24 cellular contexts compared by ENCODE assay signal in genomic region chr1:196960854-196961253, GRCh38. TPM values are rescaled to one million over a fixed set of nuclear protein-coding genes. Genes with fewer than 3 reads are reported as not detected.
DNase-seq lines count a peak whose midpoint lies in the region; ATAC-seq and TF ChIP-seq lines count a peak whose summit lies in the region.
"Had no signal": no experiment of that assay in that cellular context is flagged by ENCODE, and none has a peak within 500 bp of the region (broad histone marks: within the 10 kb centered on the region; RNA-seq: fewer than 3 reads in every experiment).

No MANE protein-coding gene starts in this region.

- H3K4me1 ChIP-seq in tibial nerve (no peaks in the 10 kb centered on the region), BE2C (no peaks in the 10 kb centered on the region)
- H3K4me1 ChIP-seq: esophagus squamous epithelium, thyroid gland had no signal

- TF ChIP-seq CTCF in tibial nerve (IDR thresholded peaks at IDR 0.05), result no peak
- no peak for TF ChIP-seq CTCF in BE2C (IDR thresholded peaks at IDR 0.05; ENCODE audit: low read depth, low read length)

- peaks cover 0 to 3% of the 10 kb centered on the region in 2 donors for H3K36me3 Mint-ChIP-seq in activated T-cell treated with anti-CD3 and anti-CD28 coated beads, Interleukin-2, amount 50 U/mL, for 72 hours (ENCODE audit: insufficient read depth in 2 of 2)
- H3K36me3 Mint-ChIP-seq: activated naive CD8-positive, alpha-beta T cell treated with anti-CD3 and anti-CD28 coated beads, Interleukin-2, amount 10 ng/mL, durations not matched to agents 7 days and 5 days; mesothelial cell of epicardium had no signal

- no peak overlapping the region for H3K27ac Mint-ChIP-seq in activated T-cell treated with anti-CD3 and anti-CD28 coated beads, Interleukin-2, amount 50 U/mL, for 72 hours
- H3K27ac Mint-ChIP-seq: activated naive CD8-positive, alpha-beta T cell treated with anti-CD3 and anti-CD28 coated beads, Interleukin-2, amount 10 ng/mL, durations not matched to agents 7 days and 5 days; effector memory CD8-positive, alpha-beta T cell; mesothelial cell of epicardium had no signal

- H3K4me3 ChIP-seq in tibial nerve (no peak overlapping the region), BE2C (ENCODE audit: low read depth, low read length) (no peak overlapping the region)
- H3K4me3 ChIP-seq: esophagus squamous epithelium, thyroid gland had no signal

- peak; percentile 91 for ATAC-seq in GM19328 (IDR thresholded peaks at IDR 0.05; ENCODE audit: unreplicated experiment)
- peak; percentile 78 for ATAC-seq in HG02571 (IDR thresholded peaks at IDR 0.05; ENCODE audit: unreplicated experiment)
- peak; percentile 89 for ATAC-seq in HG03060 (IDR thresholded peaks at IDR 0.05; ENCODE audit: low read depth, unreplicated experiment)
- no peak for ATAC-seq in activated T-cell treated with anti-CD3 and anti-CD28 coated beads, Interleukin-2, amount 50 U/mL, for 72 hours (replicated peaks in 1 of 2)
- ATAC-seq: effector memory CD8-positive, alpha-beta T cell; left colon; SK-N-SH treated with all-trans-retinoic acid at 6 μM for 48 hours had no signal

- H3K27ac ChIP-seq in tibial nerve, result no peak overlapping the region
- H3K27ac ChIP-seq: esophagus squamous epithelium, thyroid gland had no signal

- H3K9me3 ChIP-seq in tibial nerve, result no peaks in the 10 kb centered on the region
- no peaks in the 10 kb centered on the region for H3K9me3 ChIP-seq in BE2C
- H3K9me3 ChIP-seq: esophagus squamous epithelium, thyroid gland had no signal

- H3K9me3 Mint-ChIP-seq in activated T-cell treated with anti-CD3 and anti-CD28 coated beads, Interleukin-2, amount 50 U/mL, for 72 hours, result no peaks in the 10 kb centered on the region
- H3K9me3 Mint-ChIP-seq: activated naive CD8-positive, alpha-beta T cell treated with anti-CD3 and anti-CD28 coated beads, Interleukin-2, amount 10 ng/mL, durations not matched to agents 7 days and 5 days had no signal

- no peak for DNase-seq in activated T-cell treated with anti-CD3 and anti-CD28 coated beads, Interleukin-2, amount 50 U/mL, for 72 hours
- DNase-seq in OCI-M2 (lab: John Stamatoyannopoulos, UW; ENCODE audit: unreplicated experiment) (no peak), tibial nerve (ENCODE audit: low spot score in 2 of 2) (no peak), BE2C (no peak)
- DNase-seq: activated CD4-positive, CD25-positive, alpha-beta regulatory T cell; activated naive CD8-positive, alpha-beta T cell treated with anti-CD3 and anti-CD28 coated beads, Interleukin-2, amount 10 ng/mL, durations not matched to agents 7 days and 5 days; activated T-cell treated with anti-CD3 and anti-CD28 coated beads, Interleukin-2, amount 50 U/mL, for 48 hours; DMS79; effector memory CD8-positive, alpha-beta T cell; esophagus squamous epithelium; left colon; NCI-H187; RPMI8226; stimulated activated CD4-positive, alpha-beta T cell treated with anti-CD3 and anti-CD28 coated beads, Interleukin-2, amount 100 ng/mL, for 24 hours; stimulated activated naive CD4-positive, alpha-beta T cell treated with Interleukin-2 at 50 U/mL for 16 hours; thyroid gland had no signal

- no peak for TF ChIP-seq EP300 in tibial nerve (IDR thresholded peaks at IDR 0.05)

- no peak for TF ChIP-seq POLR2A in tibial nerve (IDR thresholded peaks at IDR 0.05)

- WGBS in tibial nerve, 2 donors, result 58 to 73% methylated on average over 3 of the region's 3 CpGs

- no peaks in the 10 kb centered on the region for H3K36me3 ChIP-seq in tibial nerve
- no peaks in the 10 kb centered on the region for H3K36me3 ChIP-seq in BE2C
- H3K36me3 ChIP-seq: esophagus squamous epithelium, thyroid gland had no signal

- no peaks in the 10 kb centered on the region for H3K4me1 Mint-ChIP-seq in activated T-cell treated with anti-CD3 and anti-CD28 coated beads, Interleukin-2, amount 50 U/mL, for 72 hours (ENCODE audit: low read depth)
- H3K4me1 Mint-ChIP-seq: activated naive CD8-positive, alpha-beta T cell treated with anti-CD3 and anti-CD28 coated beads, Interleukin-2, amount 10 ng/mL, durations not matched to agents 7 days and 5 days; mesothelial cell of epicardium had no signal

- H3K27me3 ChIP-seq in tibial nerve, result no peaks in the 10 kb centered on the region
- peaks cover 22% of the 10 kb centered on the region for H3K27me3 ChIP-seq in BE2C
- H3K27me3 ChIP-seq: esophagus squamous epithelium, thyroid gland had no signal

- no peak overlapping the region for H3K4me3 Mint-ChIP-seq in activated T-cell treated with anti-CD3 and anti-CD28 coated beads, Interleukin-2, amount 50 U/mL, for 72 hours
- H3K4me3 Mint-ChIP-seq: activated naive CD8-positive, alpha-beta T cell treated with anti-CD3 and anti-CD28 coated beads, Interleukin-2, amount 10 ng/mL, durations not matched to agents 7 days and 5 days; effector memory CD8-positive, alpha-beta T cell; mesothelial cell of epicardium had no signal

- no peaks in the 10 kb centered on the region for H3K27me3 Mint-ChIP-seq in activated T-cell treated with anti-CD3 and anti-CD28 coated beads, Interleukin-2, amount 50 U/mL, for 72 hours (ENCODE audit: low read depth)
- H3K27me3 Mint-ChIP-seq: activated naive CD8-positive, alpha-beta T cell treated with anti-CD3 and anti-CD28 coated beads, Interleukin-2, amount 10 ng/mL, durations not matched to agents 7 days and 5 days; effector memory CD8-positive, alpha-beta T cell had no signal

RNA-seq across cellular contexts. Expression of gene CFHR5, which starts 16.5 kb away (rescaled TPM):
- not detected for total RNA-seq in activated T-cell treated with anti-CD3 and anti-CD28 coated beads, Interleukin-2, amount 50 U/mL, for 72 hours
- not detected for total RNA-seq in tibial nerve
- not detected for polyA plus RNA-seq in BE2C (2012; ENCODE audit: insufficient read depth, insufficient read length, low read depth)
- total RNA-seq: activated naive CD8-positive, alpha-beta T cell treated with anti-CD3 and anti-CD28 coated beads, Interleukin-2, amount 10 ng/mL, durations not matched to agents 7 days and 5 days; esophagus squamous epithelium; H1; left colon; mesothelial cell of epicardium; posterior vena cava; thyroid gland had no signal
- polyA plus RNA-seq: H1, neural cell had no signal

RNA-seq across cellular contexts. Expression of gene CFHR2, which starts 17.3 kb away (rescaled TPM):
- total RNA-seq in activated T-cell treated with anti-CD3 and anti-CD28 coated beads, Interleukin-2, amount 50 U/mL, for 72 hours, result not detected
- total RNA-seq in tibial nerve, result not detected
- polyA plus RNA-seq in BE2C (2012; ENCODE audit: insufficient read depth, insufficient read length, low read depth), result 0.51 TPM
- total RNA-seq: activated naive CD8-positive, alpha-beta T cell treated with anti-CD3 and anti-CD28 coated beads, Interleukin-2, amount 10 ng/mL, durations not matched to agents 7 days and 5 days; esophagus squamous epithelium; H1; left colon; mesothelial cell of epicardium; posterior vena cava; thyroid gland had no signal
- polyA plus RNA-seq: H1, neural cell had no signal

Comparison
In these comparisons a context has a peak if more than half of its experiments do, and no peak if none do; other contexts are left out.
1. ATAC-seq: peak in GM19328 (single experiment), HG02571 (single experiment) and HG03060 (single experiment); none in activated T-cell treated with anti-CD3 and anti-CD28 coated beads, Interleukin-2, amount 50 U/mL, for 72 hours (0 of 2).